ENCODE assay signal across 2 cellular contexts in genomic region chr12:51896236-51896635, GRCh38.
TF ChIP-seq lines count a peak whose summit lies in the region.

No MANE protein-coding gene starts in this region.

TF ChIP-seq in IMR-90, 13 proteins besides CTCF, POLR2A, EP300 and RAD21:
- TF ChIP-seq MXI1 (IDR thresholded peaks at IDR 0.05; ENCODE audit: borderline replicate concordance, low read depth, low read length) (no peak), USF2 (IDR thresholded peaks at IDR 0.05; ENCODE audit: low read depth, low read length) (no peak), CHD1 (IDR thresholded peaks at IDR 0.05; ENCODE audit: low read depth, low read length) (no peak), MAZ (IDR thresholded peaks at IDR 0.05; ENCODE audit: borderline replicate concordance, low read depth, low read length) (no peak), SMC3 (IDR thresholded peaks at IDR 0.05; ENCODE audit: low read depth, low read length) (no peak)
TF ChIP-seq in IMR-90: peak in this region for 0.

TF ChIP-seq in K562, 482 proteins besides CTCF, POLR2A, EP300 and RAD21:
- no peak for TF ChIP-seq PTBP1 (IDR thresholded peaks at IDR 0.05; ENCODE audit: low read depth, low read length)
- TF ChIP-seq ZFPM2 (CRISPR knock-in tag; IDR thresholded peaks at IDR 0.05): no peak
- TF ChIP-seq DPF2 (IDR thresholded peaks at IDR 0.05): no peak
- no peak for TF ChIP-seq PREB (CRISPR knock-in tag; IDR thresholded peaks at IDR 0.05)
- TF ChIP-seq KHSRP (IDR thresholded peaks at IDR 0.05): no peak
- no peak for TF ChIP-seq ARID4B (CRISPR knock-in tag; IDR thresholded peaks at IDR 0.05)
- TF ChIP-seq PPARD (CRISPR knock-in tag; IDR thresholded peaks at IDR 0.05): no peak
- TF ChIP-seq MAX (CRISPR knock-in tag; IDR thresholded peaks at IDR 0.05): no peak
- no peak for TF ChIP-seq MAFG (tag; conservative IDR thresholded peaks at IDR 0.05)
- TF ChIP-seq MTF1 (CRISPR knock-in tag; IDR thresholded peaks at IDR 0.05; ENCODE audit: borderline replicate concordance): no peak
- TF ChIP-seq ZNF655 (CRISPR knock-in tag; IDR thresholded peaks at IDR 0.05): no peak
- TF ChIP-seq ZNF518B (CRISPR knock-in tag; IDR thresholded peaks at IDR 0.05): no peak
- no peak for TF ChIP-seq HMGN3 (IDR thresholded peaks at IDR 0.05; ENCODE audit: borderline replicate concordance, extremely low read depth, insufficient read length, low read depth, low read length)
- TF ChIP-seq ATF3 (IDR thresholded peaks at IDR 0.05): no peak
- TF ChIP-seq ATF3 (CRISPR knock-in tag; conservative IDR thresholded peaks at IDR 0.05): no peak
- TF ChIP-seq MAFK (IDR thresholded peaks at IDR 0.05; ENCODE audit: low read length): no peak
TF ChIP-seq in K562: peak in this region for 0.
